10 cellular contexts compared by ENCODE assay signal in the genomic region with DNA sequence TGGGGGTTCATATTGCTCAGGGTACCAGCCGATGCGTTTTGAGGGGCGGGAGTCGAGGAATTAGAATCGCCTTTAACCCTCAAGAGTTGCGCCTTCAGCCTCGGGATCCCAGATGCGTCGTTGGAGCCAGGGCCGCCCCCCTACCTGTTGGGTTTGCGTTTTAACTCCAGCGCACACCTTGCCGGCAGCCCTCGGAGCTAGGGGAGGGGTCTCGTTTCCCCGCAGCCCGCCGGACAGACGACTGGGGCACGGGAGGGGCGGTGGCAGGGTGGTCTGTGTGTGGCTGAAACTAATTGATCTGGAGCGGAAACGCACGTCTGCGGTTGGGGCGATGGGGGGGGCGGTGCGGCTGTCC. TPM values are rescaled to one million over a fixed set of nuclear protein-coding genes. Genes with fewer than 3 reads are reported as not detected.
DNase-seq lines count a peak whose midpoint lies in the region; ATAC-seq and TF ChIP-seq lines count a peak whose summit lies in the region.
"Had no signal": no experiment of that assay in that cellular context is flagged by ENCODE, and none has a peak within 500 bp of the region (broad histone marks: within the 10 kb centered on the region; RNA-seq: fewer than 3 reads in every experiment).

No MANE protein-coding gene starts in this region.

- H3K27me3 ChIP-seq in ACC112 (ENCODE audit: insufficient read depth, low read length), result no peaks in the 10 kb centered on the region

- peaks cover 21 to 22% of the 10 kb centered on the region in 2 donors for H3K4me1 Mint-ChIP-seq in effector memory CD8-positive, alpha-beta T cell (ENCODE audit: low read depth in 2 of 2)
- peaks cover 27 to 38% (median 33%) of the 10 kb centered on the region in 3 donors for H3K4me1 Mint-ChIP-seq in naive B cell

- H3K36me3 ChIP-seq in ACC112 (ENCODE audit: insufficient read depth, low read length), result no peaks in the 10 kb centered on the region
- H3K36me3 ChIP-seq: uterus had no signal

- peaks cover 8% of the 10 kb centered on the region for H3K36me3 Mint-ChIP-seq in effector memory CD8-positive, alpha-beta T cell (ENCODE audit: insufficient read depth)
- H3K36me3 Mint-ChIP-seq in naive B cell, result no peaks in the 10 kb centered on the region

- peak overlapping the region; percentile 59 for H2AFZ ChIP-seq in ACC112 (ENCODE audit: low read length, unreplicated experiment)

- peak overlapping the region; percentile 55 to 59 for H3K4me3 Mint-ChIP-seq in effector memory CD8-positive, alpha-beta T cell
- peak overlapping the region; percentile 60 to 99 (median 76) for H3K4me3 Mint-ChIP-seq in naive B cell

- POLR2A ChIA-PET in HEK293T (lab: Yijun Ruan, JAX), result no interaction called here

- H3K9me3 Mint-ChIP-seq in effector memory CD8-positive, alpha-beta T cell, result no peaks in the 10 kb centered on the region
- H3K9me3 Mint-ChIP-seq in naive B cell, result no peaks in the 10 kb centered on the region

- H3K27ac ChIP-seq in ACC112 (ENCODE audit: low read depth, low read length), result no peak overlapping the region

- no peak for ATAC-seq in effector memory CD8-positive, alpha-beta T cell (replicated peaks)
- ATAC-seq in naive B cell (ENCODE audit: low read depth in 2 of 2) (no peak), GM21619 (IDR thresholded peaks at IDR 0.05; ENCODE audit: unreplicated experiment) (no peak)

- CTCF ChIA-PET in HEK293T (lab: Yijun Ruan, JAX), result no interaction called here

- peak overlapping the region; percentile 98 for H3K4me3 ChIP-seq in ACC112 (ENCODE audit: low read depth, low read length)

- peaks cover 19% of the 10 kb centered on the region for H3K4me1 ChIP-seq in ACC112 (ENCODE audit: control insufficient read depth, insufficient read depth, low read length, unreplicated experiment)

- peaks cover 44 to 91% of the 10 kb centered on the region in 2 donors for H3K27me3 Mint-ChIP-seq in effector memory CD8-positive, alpha-beta T cell
- peaks cover 45 to 69% (median 56%) of the 10 kb centered on the region in 3 donors for H3K27me3 Mint-ChIP-seq in naive B cell

- H3K79me2 ChIP-seq in ACC112 (ENCODE audit: control insufficient read depth, insufficient read depth, low read length, unreplicated experiment), result peaks cover 29% of the 10 kb centered on the region

- DNase-seq in HT-29 (ENCODE audit: low spot score), result peak; percentile 9
- no peak for DNase-seq in effector memory CD8-positive, alpha-beta T cell
- no peak for DNase-seq in naive B cell
- DNase-seq in RKO (ENCODE audit: low spot score), result no peak
- no peak for DNase-seq in NCI-H2029 treated with DMSO at 0.1 percent for 48 hours (lab: John Stamatoyannopoulos, UW)
- no peak for DNase-seq in HEK293T (ENCODE audit: extremely low spot score)
- DNase-seq: activated T-cell treated with anti-CD3 and anti-CD28 coated beads, Interleukin-2, amount 50 U/mL, for 1 hour; uterus had no signal

- no peak overlapping the region for H3K27ac Mint-ChIP-seq in effector memory CD8-positive, alpha-beta T cell
- peak overlapping the region in 2 of 6 donors; percentile 42 to 89 for H3K27ac Mint-ChIP-seq in naive B cell

TF ChIP-seq in HEK293T, 16 proteins besides CTCF, POLR2A, EP300 and RAD21:
- no peak for TF ChIP-seq BHLHE40 (IDR thresholded peaks at IDR 0.05; ENCODE audit: borderline replicate concordance)
- TF ChIP-seq TARDBP (IDR thresholded peaks at IDR 0.05), result no peak
- TF ChIP-seq, protein P1, sequence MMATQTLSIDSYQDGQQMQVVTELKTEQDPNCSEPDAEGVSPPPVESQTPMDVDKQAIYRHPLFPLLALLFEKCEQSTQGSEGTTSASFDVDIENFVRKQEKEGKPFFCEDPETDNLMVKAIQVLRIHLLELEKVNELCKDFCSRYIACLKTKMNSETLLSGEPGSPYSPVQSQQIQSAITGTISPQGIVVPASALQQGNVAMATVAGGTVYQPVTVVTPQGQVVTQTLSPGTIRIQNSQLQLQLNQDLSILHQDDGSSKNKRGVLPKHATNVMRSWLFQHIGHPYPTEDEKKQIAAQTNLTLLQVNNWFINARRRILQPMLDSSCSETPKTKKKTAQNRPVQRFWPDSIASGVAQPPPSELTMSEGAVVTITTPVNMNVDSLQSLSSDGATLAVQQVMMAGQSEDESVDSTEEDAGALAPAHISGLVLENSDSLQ (IDR thresholded peaks at IDR 0.05), result no peak
- TF ChIP-seq SP1 (IDR thresholded peaks at IDR 0.05), result no peak
- no peak for TF ChIP-seq FOXM1 (IDR thresholded peaks at IDR 0.05; ENCODE audit: borderline replicate concordance)
- no peak for TF ChIP-seq L3MBTL2 (conservative IDR thresholded peaks at IDR 0.05)
- TF ChIP-seq FOXK2 (IDR thresholded peaks at IDR 0.05), result no peak
- no peak for TF ChIP-seq NFRKB (IDR thresholded peaks at IDR 0.05)
- no peak for TF ChIP-seq SUZ12 (IDR thresholded peaks at IDR 0.05)
- no peak for TF ChIP-seq ZNF384 (IDR thresholded peaks at IDR 0.05)
- TF ChIP-seq ELF4 (IDR thresholded peaks at IDR 0.05), result no peak
- no peak for TF ChIP-seq FOXA1 (IDR thresholded peaks at IDR 0.05)
- TF ChIP-seq ARNT (IDR thresholded peaks at IDR 0.05), result no peak
- no peak for TF ChIP-seq HDGF (IDR thresholded peaks at IDR 0.05; ENCODE audit: borderline replicate concordance)
- TF ChIP-seq CTBP1 (IDR thresholded peaks at IDR 0.05; ENCODE audit: borderline replicate concordance), result no peak
- no peak for TF ChIP-seq LEF1 (IDR thresholded peaks at IDR 0.05; ENCODE audit: borderline replicate concordance)
TF ChIP-seq in HEK293T: peak in this region for 0.

RNA-seq across cellular contexts. Expression of gene CCND1, which starts 3.4 kb away (rescaled TPM):
- 134 and 151 TPM in 2 replicates for total RNA-seq in HT-29 (2014; rRNA removed; shearing (Covaris generic))
- 1 to 10 TPM in 5 of 6 donors, not detected in 1; 1.6 to 7.7 (median 4.5) TPM for polyA plus RNA-seq in naive B cell (ENCODE audit: low read depth in 6 of 6)

RNA-seq across cellular contexts. Expression of gene LTO1, which starts 37.6 kb away (rescaled TPM):
- total RNA-seq in HT-29 (2014; rRNA removed; shearing (Covaris generic)), result 31.7 and 40.1 TPM in 2 replicates
- 10 to 100 TPM; 15.9 to 26.9 (median 16.8) TPM for polyA plus RNA-seq in naive B cell (ENCODE audit: low read depth in 6 of 6)
